Comparison of ENCODE assay signal across 17 cellular contexts in the genomic region with DNA sequence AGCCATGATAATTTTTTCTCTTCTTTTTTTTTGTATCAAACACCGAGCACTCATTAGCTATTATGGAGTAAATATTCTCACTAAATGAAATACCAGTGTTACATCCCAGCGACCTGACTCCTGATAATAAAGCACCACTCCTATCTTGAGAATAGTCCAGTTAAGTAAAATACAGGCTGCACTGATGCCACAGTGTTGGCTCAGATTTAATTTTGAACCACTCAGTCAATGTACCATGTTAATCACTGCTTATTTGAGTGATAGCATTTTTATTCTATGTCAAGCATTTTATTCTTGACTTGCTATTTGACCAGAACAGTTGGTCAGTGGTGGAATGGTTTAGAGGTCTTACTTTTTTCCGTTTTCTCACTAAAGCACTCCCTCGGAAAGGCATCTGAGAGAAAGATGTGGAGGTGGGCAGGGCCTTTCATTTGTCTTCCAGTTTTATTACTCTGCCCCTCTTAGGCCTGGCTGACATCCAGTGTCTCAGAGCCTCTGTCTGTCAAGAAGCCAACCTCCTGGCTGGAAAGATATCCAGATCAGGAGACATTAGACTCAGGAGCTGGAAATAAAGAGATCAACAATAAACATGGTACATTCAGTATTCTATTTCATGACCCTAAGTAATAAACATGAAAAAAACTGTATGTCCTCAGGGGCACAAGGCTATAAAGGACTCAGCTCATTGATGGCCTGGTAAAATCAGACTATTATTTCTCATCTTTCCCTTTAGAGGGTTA.
DNase-seq lines count a peak whose midpoint lies in the region; ATAC-seq and TF ChIP-seq lines count a peak whose summit lies in the region.
"Had no signal": no experiment of that assay in that cellular context is flagged by ENCODE, and none has a peak within 500 bp of the region (broad histone marks: within the 10 kb centered on the region; RNA-seq: fewer than 3 reads in every experiment).

No MANE protein-coding gene starts in this region.

- H3K9me2 ChIP-seq in PC-9 (ENCODE audit: insufficient read depth), result no peaks in the 10 kb centered on the region

- POLR2A ChIA-PET in PC-9 (lab: Charles Lee; ENCODE audit: unreplicated experiment), result no interaction called here

- TF ChIP-seq CTCF in heart left ventricle (IDR thresholded peaks at IDR 0.05) (no peak), parathyroid adenoma (IDR thresholded peaks at IDR 0.05) (no peak), PC-9 (conservative IDR thresholded peaks at IDR 0.05) (no peak)

- H3K27ac ChIP-seq in heart left ventricle, result peak overlapping the region in 4 of 12 donors; percentile 3 to 50 (median 12)
- H3K27ac ChIP-seq in parathyroid adenoma, result peak overlapping the region; percentile 36
- no peak overlapping the region for H3K27ac ChIP-seq in PC-9
- H3K27ac ChIP-seq: Peyer's patch, SJSA1 had no signal

- BruUV-seq in PC-9 (replicated peaks; lab: Mats Ljungman, UMichigan), result no TSS peak

- H3K27me3 ChIP-seq in heart left ventricle (no peaks in the 10 kb centered on the region), MG63 (no peaks in the 10 kb centered on the region), parathyroid adenoma (ENCODE audit: control insufficient read depth, insufficient read depth, low read length) (no peaks in the 10 kb centered on the region), PC-9 (ENCODE audit: insufficient read depth, low read depth) (no peaks in the 10 kb centered on the region)
- H3K27me3 ChIP-seq: Peyer's patch, SJSA1 had no signal

- H3K4me3 ChIP-seq in heart left ventricle (no peak overlapping the region), MG63 (no peak overlapping the region), parathyroid adenoma (ENCODE audit: low read depth, low read length) (no peak overlapping the region), PC-9 (no peak overlapping the region)
- H3K4me3 ChIP-seq: GM12878, Peyer's patch, SJSA1 had no signal

- ATAC-seq in heart left ventricle, result peak; percentile 26 to 74 (median 56)
- no peak for ATAC-seq in HG02623 (IDR thresholded peaks at IDR 0.05; ENCODE audit: unreplicated experiment)
- ATAC-seq: GM12878 had no signal

- H3K36me3 ChIP-seq in heart left ventricle, result no peaks in the 10 kb centered on the region
- no peaks in the 10 kb centered on the region for H3K36me3 ChIP-seq in MG63
- no peaks in the 10 kb centered on the region for H3K36me3 ChIP-seq in parathyroid adenoma (ENCODE audit: control insufficient read depth, insufficient read depth, low read length)
- no peaks in the 10 kb centered on the region for H3K36me3 ChIP-seq in PC-9 (ENCODE audit: low read depth)
- H3K36me3 ChIP-seq: Peyer's patch, SJSA1 had no signal

- DNase-seq in heart left ventricle (peak in 2 of 5 donors; percentile 25 to 37), cardiac septum (ENCODE audit: low spot score) (no peak), MG63 (peak; percentile 13), astrocyte of the hippocampus (ENCODE audit: low read depth, low spot score) (peak; percentile 34), GF-D8 (lab: John Stamatoyannopoulos, UW) (no peak), PC-9 (no peak)
- DNase-seq: KBM-7, NCI-H1417, NCI-H1694 treated with DMSO at 0.1 percent for 48 hours, NCI-H2081 treated with DMSO at 0.1 percent for 48 hours, NCI-H510A, NCI-H748 treated with DMSO at 0.1 percent for 48 hours, Peyer's patch had no signal

- no peaks in the 10 kb centered on the region for H3F3A ChIP-seq in PC-9 (ENCODE audit: insufficient read depth, low read depth)

- H3K9me3 ChIP-seq in heart left ventricle, result no peaks in the 10 kb centered on the region
- H3K9me3 ChIP-seq in MG63, result no peaks in the 10 kb centered on the region
- H3K9me3 ChIP-seq in parathyroid adenoma (ENCODE audit: control insufficient read depth, low read length), result no peaks in the 10 kb centered on the region
- no peaks in the 10 kb centered on the region for H3K9me3 ChIP-seq in PC-9 (ENCODE audit: insufficient read depth, low read depth)
- H3K9me3 ChIP-seq: Peyer's patch, SJSA1 had no signal

- CTCF ChIA-PET in PC-9 (lab: Charles Lee), result no interaction called here

- H3K4me2 ChIP-seq in parathyroid adenoma (ENCODE audit: low read length) (no peak overlapping the region), PC-9 (no peak overlapping the region)

- H2AFZ ChIP-seq in parathyroid adenoma (peak overlapping the region; percentile 50), PC-9 (no peak overlapping the region)

- no peaks in the 10 kb centered on the region for H4K20me1 ChIP-seq in PC-9 (ENCODE audit: insufficient read depth)

- 61 to 70% (median 63%) methylated on average over 4 of the region's 4 CpGs for WGBS in heart left ventricle, 4 donors

- H3K4me1 ChIP-seq in heart left ventricle (peaks cover 0 to 9% (median 4%) of the 10 kb centered on the region in 12 donors), parathyroid adenoma (peaks cover 23% of the 10 kb centered on the region), PC-9 (replicated peaks; ENCODE audit: insufficient read depth) (no peaks in the 10 kb centered on the region)
- H3K4me1 ChIP-seq: Peyer's patch, SJSA1 had no signal

- intact Hi-C loops in heart left ventricle (cut with DNase I), result no loop called here
- intact Hi-C loops in cardiac septum (cut with DNase I), result no loop called here
- intact Hi-C loops in PC-9 (cut with micrococcal nuclease; ENCODE audit: unreplicated experiment), result no loop called here

- no peak overlapping the region for H3K9ac ChIP-seq in parathyroid adenoma

- TF ChIP-seq POLR2A in heart left ventricle (IDR thresholded peaks at IDR 0.05), result no peak

- no peaks in the 10 kb centered on the region for H3K79me2 ChIP-seq in parathyroid adenoma
- H3K79me2 ChIP-seq in PC-9 (ENCODE audit: low read depth), result no peaks in the 10 kb centered on the region

Comparison
In these comparisons a context has a peak if more than half of its experiments do, and no peak if none do; other contexts are left out.
1. DNase-seq: peak in MG63 (single experiment) and astrocyte of the hippocampus (single experiment); none in cardiac septum (single experiment), GF-D8 (single experiment) and PC-9 (0 of 2).